In genomic region chr20:1748777-1749176, GRCh38 we compare ENCODE assay signal across 39 cellular contexts.
"Had no signal": no experiment of that assay in that cellular context is flagged by ENCODE, and none has a peak within 500 bp of the region (broad histone marks: within the 10 kb centered on the region; RNA-seq: fewer than 3 reads in every experiment).

No MANE protein-coding gene starts in this region.

- DNase-seq: activated effector memory CD4-positive, alpha-beta T cell treated with anti-CD3 and anti-CD28 coated beads, Interleukin-2, amount 50 U/mL, for 16 hours; activated effector memory CD4-positive, alpha-beta T cell treated with Interleukin-2 at 50 U/mL for 16 hours; activated gamma-delta T cell; activated gamma-delta T cell treated with Interleukin-2 at 50 U/mL for 16 hours; activated naive CD4-positive, alpha-beta T cell; activated naive CD4-positive, alpha-beta T cell treated with anti-CD3 and anti-CD28 coated beads for 36 hours; activated naive CD4-positive, alpha-beta T cell treated with anti-CD3 and anti-CD28 coated beads, Interleukin-2, amount 10 ng/mL, durations not matched to agents 7 days and 5 days; activated naive CD4-positive, alpha-beta T cell treated with anti-CD3 and anti-CD28 coated beads, Interleukin-2, amount 50 U/mL, for 16 hours; activated naive CD4-positive, alpha-beta T cell treated with Interleukin-2 at 50 U/mL for 16 hours; activated naive CD8-positive, alpha-beta T cell treated with anti-CD3 and anti-CD28 coated beads for 36 hours; activated naive CD8-positive, alpha-beta T cell treated with anti-CD3 and anti-CD28 coated beads, Interleukin-2, amount 10 ng/mL, durations not matched to agents 7 days and 5 days; activated naive CD8-positive, alpha-beta T cell treated with anti-CD3 and anti-CD28 coated beads, Interleukin-2, amount 50 U/mL, for 24 hours; activated T-cell treated with anti-CD3 and anti-CD28 coated beads, Interleukin-2, amount 50 U/mL, for 24 hours; activated T-cell treated with anti-CD3 and anti-CD28 coated beads, Interleukin-2, amount 50 U/mL, for 4 hours; activated T-cell treated with anti-CD3 and anti-CD28 coated beads, Interleukin-2, amount 50 U/mL, for 48 hours; activated T-cell treated with anti-CD3 and anti-CD28 coated beads, Interleukin-2, amount 50 U/mL, for 72 hours; adrenal gland; amniotic stem cell; amygdala; anterior cingulate cortex; aorta; body of pancreas; brain microvascular endothelial cell; caudate nucleus; central memory CD4-positive, alpha-beta T cell; cerebellar nuclear complex had no signal

- ATAC-seq: activated naive CD4-positive, alpha-beta T cell treated with anti-CD3 and anti-CD28 coated beads, Interleukin-2, amount 50 U/mL, for 72 hours; activated naive CD8-positive, alpha-beta T cell treated with anti-CD3 and anti-CD28 coated beads, Interleukin-2, amount 50 U/mL, for 24 hours; activated T-cell treated with anti-CD3 and anti-CD28 coated beads, Interleukin-2, amount 50 U/mL, for 4 hours; activated T-cell treated with anti-CD3 and anti-CD28 coated beads, Interleukin-2, amount 50 U/mL, for 72 hours; activated T-helper 17 cell treated with anti-CD3 and anti-CD28 coated beads, Interleukin-2, amount 50 U/mL, for 72 hours; body of pancreas had no signal

- H3K27ac ChIP-seq: adrenal gland, ascending aorta, body of pancreas, brain microvascular endothelial cell, breast epithelium, cardiac muscle cell had no signal

- H3K27me3 Mint-ChIP-seq: activated naive CD4-positive, alpha-beta T cell treated with anti-CD3 and anti-CD28 coated beads, Interleukin-2, amount 50 U/mL, for 24 hours; activated naive CD8-positive, alpha-beta T cell; activated naive CD8-positive, alpha-beta T cell treated with anti-CD3 and anti-CD28 coated beads for 36 hours; activated T-cell treated with anti-CD3 and anti-CD28 coated beads, Interleukin-2, amount 50 U/mL, for 24 hours; activated T-helper 17 cell treated with anti-CD3 and anti-CD28 coated beads, Interleukin-2, amount 50 U/mL, for 72 hours had no signal

- H3K9me3 Mint-ChIP-seq: activated naive CD4-positive, alpha-beta T cell treated with anti-CD3 and anti-CD28 coated beads, Interleukin-2, amount 10 ng/mL, durations not matched to agents 7 days and 5 days; activated naive CD4-positive, alpha-beta T cell treated with anti-CD3 and anti-CD28 coated beads, Interleukin-2, amount 50 U/mL, for 72 hours; activated T-helper 1 cell treated with anti-CD3 and anti-CD28 coated beads, Interleukin-12 subunit alpha, Interleukin-12 subunit beta, Interleukin-2, Interleukin-4 antibody, amounts not matched to agents 30 ng/mL and 10 ng/mL and 1 ng/mL, durations not matched to agents 14 hours and 24 hours and 36 hours; activated T-helper 2 cell treated with anti-CD3 and anti-CD28 coated beads, Interferon-gamma antibody, Interleukin-2, Interleukin-4, amounts not matched to agents 10 μg/mL and 5 μg/mL and 100 μg/mL, durations not matched to agents 14 hours and 24 hours and 36 hours had no signal

- H3K9me3 ChIP-seq: adrenal gland, ascending aorta, breast epithelium had no signal

- H3K4me1 Mint-ChIP-seq: activated naive CD4-positive, alpha-beta T cell treated with anti-CD3 and anti-CD28 coated beads, Interleukin-2, amount 10 ng/mL, durations not matched to agents 7 days and 5 days; activated naive CD4-positive, alpha-beta T cell treated with anti-CD3 and anti-CD28 coated beads, Interleukin-2, amount 50 U/mL, for 24 hours; activated naive CD8-positive, alpha-beta T cell treated with anti-CD3 and anti-CD28 coated beads for 36 hours; activated naive CD8-positive, alpha-beta T cell treated with anti-CD3 and anti-CD28 coated beads, Interleukin-2, amount 10 ng/mL, durations not matched to agents 7 days and 5 days; activated naive CD8-positive, alpha-beta T cell treated with anti-CD3 and anti-CD28 coated beads, Interleukin-2, amount 50 U/mL, for 24 hours; brain had no signal

- H3K27ac Mint-ChIP-seq: activated naive CD4-positive, alpha-beta T cell treated with anti-CD3 and anti-CD28 coated beads for 36 hours; activated naive CD4-positive, alpha-beta T cell treated with anti-CD3 and anti-CD28 coated beads, Interleukin-2, amount 10 ng/mL, durations not matched to agents 7 days and 5 days; activated naive CD4-positive, alpha-beta T cell treated with anti-CD3 and anti-CD28 coated beads, Interleukin-2, amount 50 U/mL, for 24 hours; activated naive CD4-positive, alpha-beta T cell treated with anti-CD3 and anti-CD28 coated beads, Interleukin-2, amount 50 U/mL, for 72 hours; activated naive CD8-positive, alpha-beta T cell; activated naive CD8-positive, alpha-beta T cell treated with anti-CD3 and anti-CD28 coated beads for 36 hours; activated naive CD8-positive, alpha-beta T cell treated with anti-CD3 and anti-CD28 coated beads, Interleukin-2, amount 10 ng/mL, durations not matched to agents 7 days and 5 days; activated naive CD8-positive, alpha-beta T cell treated with anti-CD3 and anti-CD28 coated beads, Interleukin-2, amount 50 U/mL, for 24 hours; activated T-cell treated with anti-CD3 and anti-CD28 coated beads, Interleukin-2, amount 50 U/mL, for 24 hours; activated T-cell treated with anti-CD3 and anti-CD28 coated beads, Interleukin-2, amount 50 U/mL, for 72 hours; activated T-helper 1 cell treated with anti-CD3 and anti-CD28 coated beads, Interleukin-12 subunit alpha, Interleukin-12 subunit beta, Interleukin-2, Interleukin-4 antibody, amounts not matched to agents 30 ng/mL and 10 ng/mL and 1 ng/mL, durations not matched to agents 14 hours and 24 hours and 36 hours; activated T-helper 17 cell treated with anti-CD3 and anti-CD28 coated beads, Interleukin-2, amount 50 U/mL, for 72 hours; activated T-helper 2 cell treated with anti-CD3 and anti-CD28 coated beads, Interferon-gamma antibody, Interleukin-2, Interleukin-4, amounts not matched to agents 10 μg/mL and 5 μg/mL and 100 μg/mL, durations not matched to agents 14 hours and 24 hours and 36 hours; brain had no signal

- H3K36me3 Mint-ChIP-seq: activated naive CD4-positive, alpha-beta T cell treated with anti-CD3 and anti-CD28 coated beads, Interleukin-2, amount 10 ng/mL, durations not matched to agents 7 days and 5 days; activated naive CD8-positive, alpha-beta T cell treated with anti-CD3 and anti-CD28 coated beads for 36 hours; brain had no signal

- H3K27me3 ChIP-seq: ascending aorta, body of pancreas, brain microvascular endothelial cell, breast epithelium had no signal

- FAIRE-seq: astrocyte, bronchial epithelial cell had no signal

- H3K4me3 ChIP-seq: adrenal gland, ascending aorta, body of pancreas, breast epithelium, cardiac muscle cell had no signal

- H3K4me3 Mint-ChIP-seq: activated naive CD4-positive, alpha-beta T cell treated with anti-CD3 and anti-CD28 coated beads for 36 hours; activated naive CD4-positive, alpha-beta T cell treated with anti-CD3 and anti-CD28 coated beads, Interleukin-2, amount 10 ng/mL, durations not matched to agents 7 days and 5 days; activated naive CD4-positive, alpha-beta T cell treated with anti-CD3 and anti-CD28 coated beads, Interleukin-2, amount 50 U/mL, for 24 hours; activated naive CD8-positive, alpha-beta T cell; activated naive CD8-positive, alpha-beta T cell treated with anti-CD3 and anti-CD28 coated beads for 36 hours; activated naive CD8-positive, alpha-beta T cell treated with anti-CD3 and anti-CD28 coated beads, Interleukin-2, amount 10 ng/mL, durations not matched to agents 7 days and 5 days; activated naive CD8-positive, alpha-beta T cell treated with anti-CD3 and anti-CD28 coated beads, Interleukin-2, amount 50 U/mL, for 24 hours; activated T-cell treated with anti-CD3 and anti-CD28 coated beads, Interleukin-2, amount 50 U/mL, for 24 hours; activated T-cell treated with anti-CD3 and anti-CD28 coated beads, Interleukin-2, amount 50 U/mL, for 4 hours; activated T-cell treated with anti-CD3 and anti-CD28 coated beads, Interleukin-2, amount 50 U/mL, for 72 hours; activated T-helper 1 cell treated with anti-CD3 and anti-CD28 coated beads, Interleukin-12 subunit alpha, Interleukin-12 subunit beta, Interleukin-2, Interleukin-4 antibody, amounts not matched to agents 30 ng/mL and 10 ng/mL and 1 ng/mL, durations not matched to agents 14 hours and 24 hours and 36 hours; activated T-helper 17 cell treated with anti-CD3 and anti-CD28 coated beads, Interleukin-2, amount 50 U/mL, for 72 hours; brain; central memory CD8-positive, alpha-beta T cell had no signal

- H3K4me1 ChIP-seq: adrenal gland, ascending aorta, body of pancreas, breast epithelium had no signal

- H3K36me3 ChIP-seq: adrenal gland, ascending aorta, brain microvascular endothelial cell, breast epithelium, cardiac muscle cell had no signal
